ENCODE assay signal across 16 cellular contexts in genomic region chr6:135701426-135701825, GRCh38.
DNase-seq lines count a peak whose midpoint lies in the region; ATAC-seq and TF ChIP-seq lines count a peak whose summit lies in the region.
"Had no signal": no experiment of that assay in that cellular context is flagged by ENCODE, and none has a peak within 500 bp of the region (broad histone marks: within the 10 kb centered on the region; RNA-seq: fewer than 3 reads in every experiment).

No MANE protein-coding gene starts in this region.

- H2AFZ ChIP-seq in OCI-LY3 (ENCODE audit: low read depth, low read length) = no peak overlapping the region

- peak overlapping the region; percentile 86 for H3K27ac ChIP-seq in OCI-LY3 (ENCODE audit: low read length)
- H3K27ac ChIP-seq: A549, C4-2B had no signal

- H3K4me1 ChIP-seq in OCI-LY3 (ENCODE audit: low read length) = peaks cover 38% of the 10 kb centered on the region
- H3K4me1 ChIP-seq: A549, BE2C, HAP-1 had no signal

- no peaks in the 10 kb centered on the region for H4K20me1 ChIP-seq in OCI-LY3 (ENCODE audit: insufficient read depth, low read length)

- TF ChIP-seq CTCF in OCI-LY3 (IDR thresholded peaks at IDR 0.05; ENCODE audit: low read depth, low read length) (no peak), epithelial cell of proximal tubule (conservative IDR thresholded peaks at IDR 0.05; ENCODE audit: low read depth, low read length) (no peak)

- no peaks in the 10 kb centered on the region for H3K36me3 ChIP-seq in OCI-LY3 (replicated peaks; ENCODE audit: low read depth, low read length)
- H3K36me3 ChIP-seq: BE2C, HAP-1 had no signal

- H3K4me2 ChIP-seq in OCI-LY3 (ENCODE audit: low read length) = peak overlapping the region; percentile 63
- H3K4me2 ChIP-seq: A549 had no signal

- H3K79me2 ChIP-seq in OCI-LY3 (ENCODE audit: low read length) = no peaks in the 10 kb centered on the region

- ATAC-seq in HG02642 (IDR thresholded peaks at IDR 0.05; ENCODE audit: poor library complexity, unreplicated experiment) = no peak
- ATAC-seq: A549 had no signal

- H3K9ac ChIP-seq in OCI-LY3 (ENCODE audit: low read length) = no peak overlapping the region

- no peaks in the 10 kb centered on the region for H3K27me3 ChIP-seq in OCI-LY3 (ENCODE audit: low read depth, low read length)
- H3K27me3 ChIP-seq: BE2C had no signal

- no peaks in the 10 kb centered on the region for H3K9me3 ChIP-seq in OCI-LY3 (ENCODE audit: insufficient read depth, low read length)
- H3K9me3 ChIP-seq: A549, BE2C, HAP-1 had no signal

- DNase-seq in EH (ENCODE audit: low read depth) (peak; percentile 32), epithelial cell of proximal tubule (ENCODE audit: low read depth) (peak; percentile 75), iris pigment epithelial cell (ENCODE audit: low read depth) (peak; percentile 17), NCI-H2196 treated with DMSO at 0.1 percent for 48 hours (lab: John Stamatoyannopoulos, UW; ENCODE audit: unreplicated experiment) (no peak), T-helper 1 cell (no peak), SK-N-DZ (ENCODE audit: low spot score) (no peak)
- DNase-seq: BE2C; CD4-positive, alpha-beta memory T cell; DMS153; DMS79 treated with DMSO at 0.1 percent for 48 hours; GDM1 had no signal

- H3K4me3 ChIP-seq in OCI-LY3 (ENCODE audit: low read length) = no peak overlapping the region
- H3K4me3 ChIP-seq in epithelial cell of proximal tubule (ENCODE audit: low read depth, low read length) = no peak overlapping the region
- H3K4me3 ChIP-seq: A549, HAP-1 had no signal

Comparison
In these comparisons a context has a peak if more than half of its experiments do, and no peak if none do; other contexts are left out.
1. DNase-seq: peak in EH (single experiment), epithelial cell of proximal tubule (single experiment) and iris pigment epithelial cell (single experiment); none in NCI-H2196 treated with DMSO at 0.1 percent for 48 hours (single experiment), T-helper 1 cell (0 of 5) and SK-N-DZ (single experiment).